Comparison of ENCODE assay signal across 15 cellular contexts in the genomic region with DNA sequence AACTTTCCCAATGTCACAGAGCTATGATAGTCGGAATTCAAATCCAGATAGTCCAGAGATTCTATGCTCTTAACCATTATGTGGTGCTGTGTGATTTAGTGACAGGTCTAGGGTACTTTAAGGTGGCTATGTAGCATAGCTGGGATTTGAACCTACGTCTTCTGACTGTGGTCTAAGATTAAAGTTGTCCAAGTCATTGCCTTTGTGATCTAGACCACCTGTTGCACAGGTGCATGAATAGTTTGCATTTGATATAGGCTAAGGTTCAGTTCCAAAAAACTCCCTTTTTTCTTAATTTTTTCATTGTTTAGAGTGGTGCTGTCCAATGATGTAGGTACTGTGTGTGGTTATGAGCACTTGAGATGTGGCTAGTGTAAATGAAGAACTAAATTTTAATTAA. TPM values are rescaled to one million over a fixed set of nuclear protein-coding genes. Genes with fewer than 3 reads are reported as not detected.
DNase-seq lines count a peak whose midpoint lies in the region; ATAC-seq and TF ChIP-seq lines count a peak whose summit lies in the region.
"Had no signal": no experiment of that assay in that cellular context is flagged by ENCODE, and none has a peak within 500 bp of the region (broad histone marks: within the 10 kb centered on the region; RNA-seq: fewer than 3 reads in every experiment).

No MANE protein-coding gene starts in this region.

- H3K9me3 Mint-ChIP-seq in stimulated activated naive CD8-positive, alpha-beta T cell treated with anti-CD3 and anti-CD28 coated beads, Interleukin-15, Interleukin-2, amounts not matched to agents 100 ng/mL and 50 ng/mL, for 24 hours: no peaks in the 10 kb centered on the region
- H3K9me3 Mint-ChIP-seq in activated CD8-positive, alpha-beta T cell treated with anti-CD3 and anti-CD28 coated beads for 36 hours: no peaks in the 10 kb centered on the region
- H3K9me3 Mint-ChIP-seq in immature natural killer cell: no peaks in the 10 kb centered on the region
- H3K9me3 Mint-ChIP-seq: stimulated activated memory B cell treated with anti-CD40 and anti-IgM and Interleukin-4, amounts not matched to agents 10 μg/mL and 1 μg/mL and 100 μg/mL, for 72 hours had no signal

- no peak for DNase-seq in stimulated activated naive CD8-positive, alpha-beta T cell treated with anti-CD3 and anti-CD28 coated beads, Interleukin-15, Interleukin-2, amounts not matched to agents 100 U/mL and 50 U/mL, for 24 hours
- DNase-seq in activated CD8-positive, alpha-beta T cell treated with anti-CD3 and anti-CD28 coated beads for 36 hours: no peak
- no peak for DNase-seq in immature natural killer cell
- no peak for DNase-seq in NCI-H510A treated with DMSO at 0.1 percent for 48 hours (lab: John Stamatoyannopoulos, UW)
- no peak for DNase-seq in osteoblast (ENCODE audit: insufficient read length, low spot score, missing footprints)
- no peak for DNase-seq in pons (ENCODE audit: low spot score)
- no peak for DNase-seq in D341Med (ENCODE audit: low spot score)
- DNase-seq: activated naive CD4-positive, alpha-beta T cell; esophagus squamous epithelium; NCI-H187; NCI-H774 had no signal

- H3K27ac Mint-ChIP-seq in stimulated activated naive CD8-positive, alpha-beta T cell treated with anti-CD3 and anti-CD28 coated beads, Interleukin-15, Interleukin-2, amounts not matched to agents 100 ng/mL and 50 ng/mL, for 24 hours: no peak overlapping the region
- H3K27ac Mint-ChIP-seq in activated CD8-positive, alpha-beta T cell treated with anti-CD3 and anti-CD28 coated beads for 36 hours: peak overlapping the region; percentile 55
- H3K27ac Mint-ChIP-seq in immature natural killer cell: peak overlapping the region in 5 of 6 donors; percentile 15 to 77 (median 40)
- H3K27ac Mint-ChIP-seq: stimulated activated memory B cell treated with anti-CD40 and anti-IgM and Interleukin-4, amounts not matched to agents 10 μg/mL and 1 μg/mL and 100 μg/mL, for 72 hours had no signal

- H3K9me3 ChIP-seq in osteoblast (ENCODE audit: low read depth, low read length): no peaks in the 10 kb centered on the region
- H3K9me3 ChIP-seq: esophagus squamous epithelium, SJSA1 had no signal

- no peak overlapping the region for H2AFZ ChIP-seq in osteoblast (ENCODE audit: low read length)

- POLR2A ChIA-PET in activated CD8-positive, alpha-beta T cell treated with anti-CD3 and anti-CD28 coated beads for 36 hours (lab: Charles Lee): interaction anchor here (0.6 to 1.1 kb wide), 6 partner anchors 9 to 83 kb away, joined by 3 to 4 read pairs (median 3); partner anchors contain the start of gene MATR3

- no peak overlapping the region for H3K4me2 ChIP-seq in osteoblast (ENCODE audit: insufficient read depth, low read length)

- peaks cover 75% of the 10 kb centered on the region for H3K79me2 ChIP-seq in osteoblast (ENCODE audit: insufficient read depth, low read length)

- intact Hi-C loops in activated CD8-positive, alpha-beta T cell treated with anti-CD3 and anti-CD28 coated beads for 36 hours (cut with micrococcal nuclease): loop anchor here (5.0 kb wide), 1 partner anchor 48 kb away; no protein-coding TSS in a partner anchor

- H3K36me3 Mint-ChIP-seq in stimulated activated naive CD8-positive, alpha-beta T cell treated with anti-CD3 and anti-CD28 coated beads, Interleukin-15, Interleukin-2, amounts not matched to agents 100 ng/mL and 50 ng/mL, for 24 hours (ENCODE audit: low read depth): peaks cover 26% of the 10 kb centered on the region
- H3K36me3 Mint-ChIP-seq in activated CD8-positive, alpha-beta T cell treated with anti-CD3 and anti-CD28 coated beads for 36 hours (ENCODE audit: low read depth): peaks cover 29% of the 10 kb centered on the region
- H3K36me3 Mint-ChIP-seq in immature natural killer cell: peaks cover 0 to 3% (median 0%) of the 10 kb centered on the region in 3 donors

- peaks cover 55% of the 10 kb centered on the region for H3K4me1 Mint-ChIP-seq in stimulated activated naive CD8-positive, alpha-beta T cell treated with anti-CD3 and anti-CD28 coated beads, Interleukin-15, Interleukin-2, amounts not matched to agents 100 ng/mL and 50 ng/mL, for 24 hours (ENCODE audit: low read depth)
- peaks cover 49% of the 10 kb centered on the region for H3K4me1 Mint-ChIP-seq in activated CD8-positive, alpha-beta T cell treated with anti-CD3 and anti-CD28 coated beads for 36 hours (ENCODE audit: low read depth)
- H3K4me1 Mint-ChIP-seq in immature natural killer cell: peaks cover 59 to 72% of the 10 kb centered on the region in 2 donors

- H3K27me3 Mint-ChIP-seq in stimulated activated naive CD8-positive, alpha-beta T cell treated with anti-CD3 and anti-CD28 coated beads, Interleukin-15, Interleukin-2, amounts not matched to agents 100 ng/mL and 50 ng/mL, for 24 hours: no peaks in the 10 kb centered on the region
- H3K27me3 Mint-ChIP-seq in activated CD8-positive, alpha-beta T cell treated with anti-CD3 and anti-CD28 coated beads for 36 hours: no peaks in the 10 kb centered on the region
- H3K27me3 Mint-ChIP-seq in immature natural killer cell (ENCODE audit: low read depth in 3 of 3): peaks cover 8 to 22% (median 12%) of the 10 kb centered on the region in 3 donors
- H3K27me3 Mint-ChIP-seq: stimulated activated memory B cell treated with anti-CD40 and anti-IgM and Interleukin-4, amounts not matched to agents 10 μg/mL and 1 μg/mL and 100 μg/mL, for 72 hours had no signal

- CTCF ChIA-PET in activated CD8-positive, alpha-beta T cell treated with anti-CD3 and anti-CD28 coated beads for 36 hours (lab: Charles Lee): interaction anchor here (1.2 kb wide), 1 partner anchor 25 kb away, joined by 3 read pairs; no protein-coding TSS in a partner anchor

- ATAC-seq in stimulated activated naive CD8-positive, alpha-beta T cell treated with anti-CD3 and anti-CD28 coated beads, Interleukin-15, Interleukin-2, amounts not matched to agents 100 U/mL and 50 U/mL, for 24 hours: no peak
- no peak for ATAC-seq in activated CD8-positive, alpha-beta T cell treated with anti-CD3 and anti-CD28 coated beads for 36 hours
- ATAC-seq: stimulated activated memory B cell treated with anti-CD40 and anti-IgM and Interleukin-4, amounts not matched to agents 10 μg/mL and 1 μg/mL and 100 μg/mL, for 72 hours had no signal

- no peaks in the 10 kb centered on the region for H3K27me3 ChIP-seq in osteoblast (ENCODE audit: insufficient read depth, low read length)
- H3K27me3 ChIP-seq: esophagus squamous epithelium, SJSA1 had no signal

- TF ChIP-seq CTCF in activated CD8-positive, alpha-beta T cell treated with anti-CD3 and anti-CD28 coated beads for 36 hours (IDR thresholded peaks at IDR 0.05): no peak
- no peak for TF ChIP-seq CTCF in osteoblast (IDR thresholded peaks at IDR 0.05; ENCODE audit: extremely low read depth, low read depth, low read length)

- H4K20me1 ChIP-seq in osteoblast (ENCODE audit: insufficient read depth, low read length): peaks cover 53% of the 10 kb centered on the region

- H3K4me3 Mint-ChIP-seq in stimulated activated naive CD8-positive, alpha-beta T cell treated with anti-CD3 and anti-CD28 coated beads, Interleukin-15, Interleukin-2, amounts not matched to agents 100 ng/mL and 50 ng/mL, for 24 hours: peak overlapping the region; percentile 60
- H3K4me3 Mint-ChIP-seq in activated CD8-positive, alpha-beta T cell treated with anti-CD3 and anti-CD28 coated beads for 36 hours: peak overlapping the region; percentile 89
- H3K4me3 Mint-ChIP-seq in immature natural killer cell: peak overlapping the region; percentile 3 to 73 (median 45)
- H3K4me3 Mint-ChIP-seq: stimulated activated memory B cell treated with anti-CD40 and anti-IgM and Interleukin-4, amounts not matched to agents 10 μg/mL and 1 μg/mL and 100 μg/mL, for 72 hours had no signal

- peaks cover 4% of the 10 kb centered on the region for H3K36me3 ChIP-seq in osteoblast (ENCODE audit: insufficient read depth, low read length)

- no peak overlapping the region for H3K4me3 ChIP-seq in osteoblast (ENCODE audit: insufficient read depth, low read length)
- H3K4me3 ChIP-seq: SJSA1 had no signal

- no peak overlapping the region for H3K27ac ChIP-seq in osteoblast (ENCODE audit: low read depth, low read length)
- H3K27ac ChIP-seq: C4-2B, esophagus squamous epithelium, SJSA1 had no signal

- peaks cover 22% of the 10 kb centered on the region for H3K4me1 ChIP-seq in osteoblast (ENCODE audit: insufficient read depth, low read length)

RNA-seq across cellular contexts. Expression of gene PAIP2, which starts 2.5 kb away (rescaled TPM):
- total RNA-seq in activated CD8-positive, alpha-beta T cell treated with anti-CD3 and anti-CD28 coated beads for 36 hours: 100 to 1,000 TPM; 110 to 113 TPM
- polyA plus RNA-seq in immature natural killer cell: 100 to 1,000 TPM; 340 to 565 (median 409) TPM
- total RNA-seq in osteoblast: 42.4 and 47.8 TPM in 2 replicates

RNA-seq across cellular contexts. Expression of gene SLC23A1, which starts 38.9 kb away (rescaled TPM):
- under 1 TPM; 0.63 to 0.89 TPM for total RNA-seq in activated CD8-positive, alpha-beta T cell treated with anti-CD3 and anti-CD28 coated beads for 36 hours
- polyA plus RNA-seq in immature natural killer cell: under 1 TPM in 1 of 3 donors, not detected in 2; 0.19 TPM
- total RNA-seq in osteoblast: not detected in 2 replicates
- total RNA-seq: SJSA1 had no signal

RNA-seq across cellular contexts. Expression of gene MZB1, which starts 45.5 kb away (rescaled TPM):
- total RNA-seq in activated CD8-positive, alpha-beta T cell treated with anti-CD3 and anti-CD28 coated beads for 36 hours: 10 to 100 TPM; 14.4 to 14.5 TPM
- polyA plus RNA-seq in immature natural killer cell: 1 to 10 TPM; 1.3 to 2.9 (median 2.8) TPM
- total RNA-seq in osteoblast: 0.29 TPM in 1 of 2 replicates, not detected in the other
- total RNA-seq: SJSA1 had no signal

RNA-seq across cellular contexts. Expression of gene MATR3, which starts 50.6 kb away (rescaled TPM):
- total RNA-seq in activated CD8-positive, alpha-beta T cell treated with anti-CD3 and anti-CD28 coated beads for 36 hours: 100 to 1,000 TPM; 181 to 209 TPM
- 100 to 1,000 TPM; 322 to 380 (median 361) TPM for polyA plus RNA-seq in immature natural killer cell
- 263 and 284 TPM in 2 replicates for total RNA-seq in osteoblast

RNA-seq across cellular contexts. Expression of gene PROB1, which starts 50.7 kb away (rescaled TPM):
- 1 to 10 TPM; 3.9 to 4.1 TPM for total RNA-seq in activated CD8-positive, alpha-beta T cell treated with anti-CD3 and anti-CD28 coated beads for 36 hours
- polyA plus RNA-seq in immature natural killer cell: 1 to 10 TPM in 1 of 3 donors, under 1 TPM in 1, not detected in 1; 0.39 to 1.4 TPM
- 1.1 and 1.2 TPM in 2 replicates for total RNA-seq in osteoblast

Comparison
In these comparisons a context has a peak if more than half of its experiments do, and no peak if none do; other contexts are left out.
1. RNA of gene MZB1, which starts 45.5 kb away (total RNA-seq): 14.4 to 14.5 TPM in activated CD8-positive, alpha-beta T cell treated with anti-CD3 and anti-CD28 coated beads for 36 hours; 0.29 TPM in osteoblast; every median in the first group is over 10 times any median in the second.
2. Peak in every context shown above with its lines, with median percentiles within 50 percentile points of each other: H3K4me3 Mint-ChIP-seq.